In the genomic region with DNA sequence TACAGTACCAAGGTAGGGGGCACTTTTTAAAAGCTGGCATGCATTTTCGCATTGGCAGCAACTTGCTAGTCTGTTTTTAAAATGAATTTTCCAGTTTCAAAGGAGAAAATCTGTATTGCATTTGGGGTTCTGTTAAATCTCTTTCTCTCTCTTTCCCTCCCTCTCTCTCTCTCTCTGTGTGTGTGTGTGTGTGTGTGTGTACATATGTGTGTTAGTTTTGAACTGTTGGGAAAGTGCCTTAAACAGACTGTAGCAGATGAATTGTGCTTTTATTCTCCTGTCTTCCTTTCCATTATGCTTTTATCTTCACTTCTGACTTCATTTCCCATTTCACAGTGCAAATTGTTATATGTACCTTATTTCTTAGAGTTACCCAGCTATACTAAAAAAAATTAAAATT, we compare ENCODE assay signal across 19 cellular contexts. TPM values are rescaled to one million over a fixed set of nuclear protein-coding genes. Genes with fewer than 3 reads are reported as not detected.
DNase-seq lines count a peak whose midpoint lies in the region; ATAC-seq and TF ChIP-seq lines count a peak whose summit lies in the region.
"Had no signal": no experiment of that assay in that cellular context is flagged by ENCODE, and none has a peak within 500 bp of the region (broad histone marks: within the 10 kb centered on the region; RNA-seq: fewer than 3 reads in every experiment).

No MANE protein-coding gene starts in this region.

- H3K18ac ChIP-seq in IMR-90 (ENCODE audit: low read depth, low read length), result 0 out of 2 replicates have a peak overlapping the region, but pooled peaks have one; percentile 42

- no peaks in the 10 kb centered on the region for H4K20me1 ChIP-seq in IMR-90 (ENCODE audit: insufficient read depth, low read length)
- no peaks in the 10 kb centered on the region for H4K20me1 ChIP-seq in smooth muscle cell (ENCODE audit: low read depth)

- H3K23ac ChIP-seq in IMR-90 (ENCODE audit: low read depth, low read length), result no peak overlapping the region

- dilution Hi-C loops in IMR-90 (cut with HindIII; ENCODE audit: low sequenced_read_pairs, unreplicated experiment), result no loop called here

- DNase-seq in heart right ventricle (no peak), right cardiac atrium (no peak), IMR-90 (no peak), smooth muscle cell (lab: John Stamatoyannopoulos, UW; ENCODE audit: unreplicated experiment) (no peak), body of pancreas (no peak), NCI-H1436 (lab: John Stamatoyannopoulos, UW) (no peak)
- no peak for DNase-seq in central memory CD8-positive, alpha-beta T cell (ENCODE audit: low spot score in 2 of 2)
- DNase-seq: Caco-2, DMS153, Kasumi-1, NCI-H1092 treated with DMSO at 0.1 percent for 48 hours, NCI-H1694, NCI-H2107, NCI-H2227 treated with DMSO at 0.1 percent for 48 hours, NCI-H524 had no signal

- no TSS peak for BruUV-seq in IMR-90 (replicated peaks; lab: Mats Ljungman, UMichigan)

- H3K79me2 ChIP-seq in smooth muscle cell (ENCODE audit: low read depth), result no peaks in the 10 kb centered on the region

- no peaks in the 10 kb centered on the region for H3K27me3 Mint-ChIP-seq in central memory CD8-positive, alpha-beta T cell

- no peak overlapping the region for H4K91ac ChIP-seq in IMR-90 (ENCODE audit: insufficient read depth, low read depth, low read length)

- peaks cover 23 to 64% of the 10 kb centered on the region in 2 experiments for H3K79me1 ChIP-seq in IMR-90 (ENCODE audit: low read depth in 1 of 2, low read length in 2 of 2)

- H3K4me1 Mint-ChIP-seq in central memory CD8-positive, alpha-beta T cell, result peaks cover 63% of the 10 kb centered on the region

- H3K27ac Mint-ChIP-seq in central memory CD8-positive, alpha-beta T cell (ENCODE audit: low read depth), result peak overlapping the region; percentile 58

- no peak overlapping the region for H3K4me3 ChIP-seq in heart right ventricle
- H3K4me3 ChIP-seq in right cardiac atrium (ENCODE audit: low read length), result no peak overlapping the region
- no peak overlapping the region for H3K4me3 ChIP-seq in IMR-90 (ENCODE audit: insufficient read depth, low read depth, low read length)
- no peak overlapping the region for H3K4me3 ChIP-seq in smooth muscle cell
- no peak overlapping the region for H3K4me3 ChIP-seq in body of pancreas

- 82% methylated on average over 1 of the region's 1 CpG for WGBS in heart right ventricle, 2 donors
- WGBS in right cardiac atrium, result 86% methylated on average over 1 of the region's 1 CpG
- no CpG with 5 or more reads among the region's 1 CpG for WGBS in IMR-90 (ENCODE audit: extremely low coverage in 2 of 2, insufficient read length in 1 of 2), 2 experiments
- 93% methylated on average over 1 of the region's 1 CpG for WGBS in smooth muscle cell (ENCODE audit: low lambda C conversion rate)
- WGBS in body of pancreas, 2 donors, result 72 to 87% methylated on average over 1 of the region's 1 CpG

- no peaks in the 10 kb centered on the region for H3K9me3 ChIP-seq in heart right ventricle
- no peaks in the 10 kb centered on the region for H3K9me3 ChIP-seq in right cardiac atrium (ENCODE audit: control insufficient read depth, low read length)
- no peaks in the 10 kb centered on the region for H3K9me3 ChIP-seq in IMR-90 (ENCODE audit: control insufficient read depth, insufficient read depth, low read length)
- H3K9me3 ChIP-seq in smooth muscle cell (replicated peaks; ENCODE audit: low read depth), result no peaks in the 10 kb centered on the region
- no peaks in the 10 kb centered on the region for H3K9me3 ChIP-seq in body of pancreas
- H3K9me3 ChIP-seq: Caco-2 had no signal

- H2BK120ac ChIP-seq in IMR-90 (ENCODE audit: low read depth, low read length), result no peak overlapping the region

- POLR2A ChIA-PET in IMR-90 (lab: Charles Lee; ENCODE audit: unreplicated experiment), result no interaction called here

- H3K4me2 ChIP-seq in IMR-90 (ENCODE audit: low read depth, low read length) (no peak overlapping the region), smooth muscle cell (peak overlapping the region; percentile 36)

- H3K4ac ChIP-seq in IMR-90 (ENCODE audit: low read depth, low read length), result no peak overlapping the region

- H3F3A ChIP-seq in smooth muscle cell (ENCODE audit: low read depth), result peaks cover 8% of the 10 kb centered on the region

- H3K14ac ChIP-seq in IMR-90 (replicated peaks; ENCODE audit: low read depth, low read length), result 0 out of 2 replicates have a peak overlapping the region, but pooled peaks have one; percentile 33

- TF ChIP-seq POLR2A in IMR-90 (IDR thresholded peaks at IDR 0.05; ENCODE audit: low read depth, low read length) (no peak), body of pancreas (IDR thresholded peaks at IDR 0.05) (no peak)

- H3K4me1 ChIP-seq in heart right ventricle, result peaks cover 0 to 70% (median 49%) of the 10 kb centered on the region in 9 donors
- no peaks in the 10 kb centered on the region for H3K4me1 ChIP-seq in right cardiac atrium (ENCODE audit: control insufficient read depth, insufficient read depth, low read length)
- peaks cover 14% of the 10 kb centered on the region for H3K4me1 ChIP-seq in IMR-90 (ENCODE audit: control insufficient read depth, insufficient read depth, low read length)
- H3K4me1 ChIP-seq in smooth muscle cell (ENCODE audit: low read depth), result peaks cover 3% of the 10 kb centered on the region
- H3K4me1 ChIP-seq in body of pancreas, result peaks cover 39% of the 10 kb centered on the region
- H3K4me1 ChIP-seq: Caco-2 had no signal

- no peak overlapping the region for H4K8ac ChIP-seq in IMR-90 (ENCODE audit: low read depth in 2 of 2, low read length in 2 of 2)

- no peak overlapping the region for H2BK20ac ChIP-seq in IMR-90 (ENCODE audit: low read depth, low read length)

- H3K9ac ChIP-seq in IMR-90 (ENCODE audit: low read depth, low read length), result no peak overlapping the region
- no peak overlapping the region for H3K9ac ChIP-seq in smooth muscle cell (ENCODE audit: low read depth)

- H3K9me1 ChIP-seq in IMR-90 (ENCODE audit: insufficient read depth, low read length), result peaks cover 17% of the 10 kb centered on the region

- H2BK15ac ChIP-seq in IMR-90 (ENCODE audit: low read depth, low read length), result no peak overlapping the region

- intact Hi-C loops in heart right ventricle (cut with DNase I), result no loop called here
- intact Hi-C loops in right cardiac atrium (cut with DNase I), result no loop called here
- intact Hi-C loops in IMR-90 (cut with micrococcal nuclease), result no loop called here
- intact Hi-C loops in body of pancreas (cut with DNase I), result no loop called here

- ATAC-seq in heart right ventricle, result no peak
- no peak for ATAC-seq in right cardiac atrium
- no peak for ATAC-seq in IMR-90 (ENCODE audit: low read depth)
- ATAC-seq in central memory CD8-positive, alpha-beta T cell (replicated peaks; ENCODE audit: extremely low read depth, poor library complexity, severe bottlenecking), result no peak
- ATAC-seq in body of pancreas, result no peak
- ATAC-seq in GM21619 (IDR thresholded peaks at IDR 0.05; ENCODE audit: unreplicated experiment), result no peak
- ATAC-seq: Panc1 had no signal

- TF ChIP-seq CTCF in heart right ventricle (IDR thresholded peaks at IDR 0.05), result no peak
- no peak for TF ChIP-seq CTCF in IMR-90 (conservative IDR thresholded peaks at IDR 0.05; ENCODE audit: low read depth, low read length)
- TF ChIP-seq CTCF in smooth muscle cell (IDR thresholded peaks at IDR 0.05; ENCODE audit: borderline replicate concordance, insufficient read depth, poor library complexity, severe bottlenecking), result no peak
- TF ChIP-seq CTCF in body of pancreas (IDR thresholded peaks at IDR 0.05), result no peak

- H3K36me3 Mint-ChIP-seq in central memory CD8-positive, alpha-beta T cell (ENCODE audit: insufficient read depth), result peaks cover 30% of the 10 kb centered on the region

- H3K27ac ChIP-seq in heart right ventricle, result peak overlapping the region in 6 of 10 donors; percentile 9 to 66 (median 41)
- H3K27ac ChIP-seq in right cardiac atrium (ENCODE audit: low read length), result no peak overlapping the region
- H3K27ac ChIP-seq in IMR-90 (ENCODE audit: insufficient read depth, low read length), result no peak overlapping the region
- peak overlapping the region; percentile 73 for H3K27ac ChIP-seq in smooth muscle cell (ENCODE audit: low read depth)
- H3K27ac ChIP-seq in body of pancreas, result no peak overlapping the region
- H3K27ac ChIP-seq: C4-2B had no signal

- H3K36me3 ChIP-seq in heart right ventricle (peaks cover 0 to 25% (median 0%) of the 10 kb centered on the region in 9 donors), IMR-90 (ENCODE audit: control insufficient read depth, insufficient read depth, low read length) (no peaks in the 10 kb centered on the region), smooth muscle cell (ENCODE audit: low read depth) (no peaks in the 10 kb centered on the region), body of pancreas (replicated peaks in 1 of 2; ENCODE audit: insufficient read depth in 1 of 2, low read depth in 2 of 2) (no peaks in the 10 kb centered on the region)

- H3K27me3 ChIP-seq in heart right ventricle (no peaks in the 10 kb centered on the region), right cardiac atrium (ENCODE audit: control insufficient read depth, insufficient read depth) (no peaks in the 10 kb centered on the region), IMR-90 (ENCODE audit: control insufficient read depth, insufficient read depth, low read length) (no peaks in the 10 kb centered on the region), smooth muscle cell (ENCODE audit: low read depth) (no peaks in the 10 kb centered on the region), body of pancreas (no peaks in the 10 kb centered on the region)

- no peak overlapping the region for H2AFZ ChIP-seq in IMR-90 (replicated peaks; ENCODE audit: low read length, poor library complexity)
- H2AFZ ChIP-seq in smooth muscle cell (ENCODE audit: low read depth), result no peak overlapping the region

- in situ Hi-C loops in IMR-90 (cut with MboI; ENCODE audit: low sequenced_read_pairs), result no loop called here

- H2AK5ac ChIP-seq in IMR-90 (ENCODE audit: low read depth, low read length), result no peak overlapping the region

- TF ChIP-seq RAD21 in IMR-90 (IDR thresholded peaks at IDR 0.05; ENCODE audit: low read length), result no peak

- no peak overlapping the region for H3K4me3 Mint-ChIP-seq in central memory CD8-positive, alpha-beta T cell

- H3K9me3 Mint-ChIP-seq in central memory CD8-positive, alpha-beta T cell, result no peaks in the 10 kb centered on the region
- H3K9me3 Mint-ChIP-seq: HFFc6 had no signal

- H3K56ac ChIP-seq in IMR-90 (ENCODE audit: extremely low read depth, insufficient read depth, low read length), result no peak overlapping the region

- CTCF ChIA-PET in IMR-90 (lab: Yijun Ruan, JAX), result no interaction called here

- peak overlapping the region; percentile 4; the same call in 1 of the 2 replicates for H4K5ac ChIP-seq in IMR-90 (ENCODE audit: low read depth, low read length)

- no peak overlapping the region for H2AK9ac ChIP-seq in IMR-90 (replicated peaks; ENCODE audit: low read depth, low read length, poor library complexity)

- peak overlapping the region; percentile 88 for H2BK5ac ChIP-seq in IMR-90 (ENCODE audit: low read depth, low read length, poor library complexity, severe bottlenecking)

RNA-seq across cellular contexts. Expression of gene NIBAN1, which starts 7.3 kb away (rescaled TPM):
- total RNA-seq in heart right ventricle, result 100 to 1,000 TPM; 256 to 601 (median 442) TPM
- 10 to 100 TPM; 46.6 to 63.1 TPM for polyA plus RNA-seq in heart right ventricle
- 100 to 1,000 TPM; 307 to 359 (median 329) TPM for total RNA-seq in right cardiac atrium
- polyA plus RNA-seq in right cardiac atrium, result 105 TPM
- 10.0 and 10.3 TPM in 2 replicates for total RNA-seq in IMR-90 (2012; rRNA removed)
- polyA plus RNA-seq in IMR-90 (2012; rRNA removed), result 3.2 and 4.0 TPM in 2 replicates
- 1.6 and 1.8 TPM in 2 replicates for polyA plus RNA-seq in IMR-90 (2012; cell fraction: cytosol; rRNA removed)
- polyA plus RNA-seq in IMR-90 (2012; cell fraction: nucleus; rRNA removed; ENCODE audit: low replicate concordance), result 0.94 and 4.1 TPM in 2 replicates
- 10.7 and 14.0 TPM in 2 replicates for total RNA-seq in smooth muscle cell
- polyA plus RNA-seq in smooth muscle cell, result 7.3 and 8.5 TPM in 2 replicates
- 10 to 100 TPM; 51.1 to 59.7 TPM for total RNA-seq in body of pancreas

Comparison
In these comparisons a context has a peak if more than half of its experiments do, and no peak if none do; other contexts are left out.
1. H3K27ac ChIP-seq: peak in heart right ventricle (6 of 10) and smooth muscle cell (single experiment); none in right cardiac atrium (single experiment), IMR-90 (single experiment) and body of pancreas (0 of 4).
2. RNA of gene NIBAN1, which starts 7.3 kb away (total RNA-seq): 256 to 601 TPM in heart right ventricle and 307 to 359 TPM in right cardiac atrium; 51.1 to 59.7 TPM in body of pancreas, 10.7 to 14.0 TPM in smooth muscle cell and 10.0 to 10.3 TPM in IMR-90; every median in the first group is over 4 times any median in the second.